1 cellular context compared by ENCODE assay signal in genomic region chr22:21045585-21046294, GRCh38.
TF ChIP-seq lines count a peak whose summit lies in the region.

Gene LRRC74B (plus strand): TSS chr22:21045946. CDS start chr22:21045987, 41 bp downstream.

TF ChIP-seq in K562, 482 proteins besides CTCF, POLR2A, EP300 and RAD21 (continued from another document):
- TF ChIP-seq E2F5 (CRISPR knock-in tag; IDR thresholded peaks at IDR 0.05) (peak; percentile 85; the same call in 1 of the 2 replicates), ZBTB43 (CRISPR knock-in tag; IDR thresholded peaks at IDR 0.05) (no peak), CHCHD3 (CRISPR knock-in tag; IDR thresholded peaks at IDR 0.05) (no peak; the same call in 1 of the 2 replicates), MAFG (tag; conservative IDR thresholded peaks at IDR 0.05) (no peak), RCOR1 (IDR thresholded peaks at IDR 0.05; ENCODE audit: borderline replicate concordance in 1 of 2, low read depth in 2 of 2, low read length in 2 of 2) (peak in 1 of 2 experiments; percentile 96; a peak in 2 of 4 replicates), TAL1 (IDR thresholded peaks at IDR 0.05) (no peak), RBM25 (IDR thresholded peaks at IDR 0.05; ENCODE audit: low read depth, low read length, severe bottlenecking) (peak; percentile 100), CHAMP1 (IDR thresholded peaks at IDR 0.05) (no peak), TFAP4 (CRISPR knock-in tag; IDR thresholded peaks at IDR 0.05; ENCODE audit: borderline replicate concordance) (no peak)
